In genomic region chrX:133307094-133307493, GRCh38 we compare ENCODE assay signal across 1 cellular context.
TF ChIP-seq lines count a peak whose summit lies in the region.

No MANE protein-coding gene starts in this region.

TF ChIP-seq in WTC11, 78 proteins besides CTCF, POLR2A, EP300 and RAD21 (continued from another document):
- no peak for TF ChIP-seq ZNF532 (CRISPR knock-in tag; IDR thresholded peaks at IDR 0.05; ENCODE audit: borderline replicate concordance)
- no peak for TF ChIP-seq TEAD1 (CRISPR knock-in tag; IDR thresholded peaks at IDR 0.05)
- TF ChIP-seq ATF3 (CRISPR knock-in tag; conservative IDR thresholded peaks at IDR 0.05) = no peak
- no peak for TF ChIP-seq FOXJ3 (CRISPR knock-in tag; IDR thresholded peaks at IDR 0.05; ENCODE audit: borderline replicate concordance)
- TF ChIP-seq ZNF423 (CRISPR knock-in tag; IDR thresholded peaks at IDR 0.05) = no peak
- TF ChIP-seq MXD4 (CRISPR knock-in tag; IDR thresholded peaks at IDR 0.05; ENCODE audit: borderline replicate concordance) = no peak
- TF ChIP-seq MLX (CRISPR knock-in tag; IDR thresholded peaks at IDR 0.05) = no peak
- TF ChIP-seq JAZF1 (CRISPR knock-in tag; IDR thresholded peaks at IDR 0.05) = no peak
- TF ChIP-seq ZNF121 (CRISPR knock-in tag; IDR thresholded peaks at IDR 0.05) = no peak
- TF ChIP-seq AFF4 (CRISPR knock-in tag; IDR thresholded peaks at IDR 0.05; ENCODE audit: borderline replicate concordance) = no peak
